In genomic region chr5:56319281-56320242, GRCh38 we compare ENCODE assay signal across 8 cellular contexts.
DNase-seq lines count a peak whose midpoint lies in the region; ATAC-seq and TF ChIP-seq lines count a peak whose summit lies in the region.
"Had no signal": no experiment of that assay in that cellular context is flagged by ENCODE, and none has a peak within 500 bp of the region (broad histone marks: within the 10 kb centered on the region; RNA-seq: fewer than 3 reads in every experiment).

No MANE protein-coding gene starts in this region.

- H3K4me1 Mint-ChIP-seq in stimulated activated naive B cell treated with anti-CD40 and anti-IgM and Interleukin-4, amounts not matched to agents 10 μg/mL and 1 μg/mL and 100 μg/mL, for 72 hours: peaks cover 44 to 58% of the 10 kb centered on the region in 2 donors

- peak overlapping the region; percentile 50 to 71 for H3K4me3 Mint-ChIP-seq in stimulated activated naive B cell treated with anti-CD40 and anti-IgM and Interleukin-4, amounts not matched to agents 10 μg/mL and 1 μg/mL and 100 μg/mL, for 72 hours

- CTCF ChIA-PET in GM10248 (lab: Yijun Ruan, JAX): interaction anchor here (1.5 kb wide), 1 partner anchor 10 kb away, joined by 3 read pairs; no protein-coding TSS in a partner anchor

- peak; percentile 21 for ATAC-seq in HG02759 (IDR thresholded peaks at IDR 0.05; ENCODE audit: unreplicated experiment)
- peak; percentile 76 for ATAC-seq in Right ventricle myocardium superior (ENCODE audit: poor library complexity)
- peak; percentile 36 to 47 for ATAC-seq in stimulated activated naive B cell treated with anti-CD40 and anti-IgM and Interleukin-4, amounts not matched to agents 10 μg/mL and 1 μg/mL and 100 μg/mL, for 72 hours (replicated peaks)

- POLR2A ChIA-PET in GM10248 (lab: Yijun Ruan, JAX): no interaction called here

- in situ Hi-C loops in SK-MEL-5 (cut with HindIII; ENCODE audit: low pct_unique_long_range_greater_than_20kb, low sequenced_read_pairs): no loop called here

- no peak for TF ChIP-seq CTCF in GM10248 (IDR thresholded peaks at IDR 0.05; ENCODE audit: control extremely low read depth, extremely low read depth, low read depth, missing control alignments)

- no peaks in the 10 kb centered on the region for H3K36me3 Mint-ChIP-seq in stimulated activated naive B cell treated with anti-CD40 and anti-IgM and Interleukin-4, amounts not matched to agents 10 μg/mL and 1 μg/mL and 100 μg/mL, for 72 hours

- no peaks in the 10 kb centered on the region for H3K9me3 Mint-ChIP-seq in stimulated activated naive B cell treated with anti-CD40 and anti-IgM and Interleukin-4, amounts not matched to agents 10 μg/mL and 1 μg/mL and 100 μg/mL, for 72 hours

- DNase-seq in SK-MEL-5 (ENCODE audit: low read depth, low spot score): peak; percentile 91
- DNase-seq in Right ventricle myocardium superior: peak; percentile 66
- no peak for DNase-seq in stimulated activated naive B cell treated with anti-CD40 and anti-IgM and Interleukin-4, amounts not matched to agents 10 μg/mL and 1 μg/mL and 100 μg/mL, for 72 hours
- DNase-seq in T-helper 9 cell: no peak
- DNase-seq in activated effector memory CD4-positive, alpha-beta T cell treated with Interleukin-2 at 50 U/mL for 16 hours: no peak
- DNase-seq in GM10248 (ENCODE audit: extremely low spot score): no peak
- DNase-seq: T1000 had no signal

- intact Hi-C loops in Right ventricle myocardium superior (cut with DNase I): no loop called here

- no peaks in the 10 kb centered on the region for H3K27me3 Mint-ChIP-seq in stimulated activated naive B cell treated with anti-CD40 and anti-IgM and Interleukin-4, amounts not matched to agents 10 μg/mL and 1 μg/mL and 100 μg/mL, for 72 hours

- peak overlapping the region; percentile 90 for H3K27ac Mint-ChIP-seq in stimulated activated naive B cell treated with anti-CD40 and anti-IgM and Interleukin-4, amounts not matched to agents 10 μg/mL and 1 μg/mL and 100 μg/mL, for 72 hours

Comparison
In these comparisons a context has a peak if more than half of its experiments do, and no peak if none do; other contexts are left out.
1. ATAC-seq: peak in every context shown above with its lines; median percentile 76 in Right ventricle myocardium superior; 42 in stimulated activated naive B cell treated with anti-CD40 and anti-IgM and Interleukin-4, amounts not matched to agents 10 μg/mL and 1 μg/mL and 100 μg/mL, for 72 hours; 21 in HG02759.
2. DNase-seq: peak in SK-MEL-5 (single experiment) and Right ventricle myocardium superior (single experiment); none in stimulated activated naive B cell treated with anti-CD40 and anti-IgM and Interleukin-4, amounts not matched to agents 10 μg/mL and 1 μg/mL and 100 μg/mL, for 72 hours (single experiment), T-helper 9 cell (single experiment), activated effector memory CD4-positive, alpha-beta T cell treated with Interleukin-2 at 50 U/mL for 16 hours (single experiment) and GM10248 (single experiment).